20 cellular contexts compared by ENCODE assay signal in the genomic region with DNA sequence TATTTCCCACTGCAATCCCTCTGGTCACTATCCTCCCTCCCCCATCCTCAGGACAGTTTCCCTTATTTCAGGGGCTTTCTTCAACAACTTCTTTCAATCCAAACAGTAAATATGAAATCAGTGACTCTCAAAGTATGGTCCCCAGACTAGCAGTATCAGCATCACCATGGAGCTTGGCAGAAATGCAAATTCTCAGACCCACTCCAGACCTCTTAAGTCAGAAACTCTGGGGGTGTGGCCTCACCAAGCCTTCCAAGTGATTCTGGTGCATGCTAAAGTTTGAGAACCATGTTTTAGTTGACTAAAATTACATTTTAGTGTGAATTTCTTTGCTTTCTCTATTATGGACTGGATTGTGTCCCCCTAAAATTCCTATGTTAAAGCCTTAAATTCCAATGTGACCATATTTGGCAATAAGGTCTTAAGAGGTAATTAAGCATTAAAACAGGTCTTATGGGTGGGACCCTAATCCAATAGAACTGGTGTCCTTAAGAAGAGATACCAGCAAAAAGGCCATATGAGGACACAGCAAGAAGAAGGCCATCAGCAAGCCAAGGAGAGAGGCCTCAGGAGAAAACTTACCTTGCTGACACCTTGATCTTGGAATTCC.
"Had no signal": no experiment of that assay in that cellular context is flagged by ENCODE, and none has a peak within 500 bp of the region (broad histone marks: within the 10 kb centered on the region; RNA-seq: fewer than 3 reads in every experiment).

No MANE protein-coding gene starts in this region.

- H3K4me3 ChIP-seq: ascending aorta, hepatocyte, left ventricle myocardium inferior had no signal

- H3K27me3 ChIP-seq: ascending aorta, brain microvascular endothelial cell, hepatocyte had no signal

- H2AFZ ChIP-seq: hepatocyte had no signal

- H3K27ac ChIP-seq: ascending aorta, brain microvascular endothelial cell, hepatocyte, left ventricle myocardium inferior had no signal

- H3K4me1 ChIP-seq: ascending aorta had no signal

- H3K36me3 ChIP-seq: ascending aorta, brain microvascular endothelial cell, left ventricle myocardium inferior had no signal

- H3K4me2 ChIP-seq: hepatocyte had no signal

- H3K27ac Mint-ChIP-seq: activated CD4-positive, alpha-beta T cell treated with anti-CD3 and anti-CD28 coated beads, Interleukin-2, amount 10 ng/mL, durations not matched to agents 7 days and 5 days; activated CD8-positive, alpha-beta memory T cell treated with anti-CD3 and anti-CD28 coated beads, Interleukin-2, amount 10 ng/mL, durations not matched to agents 7 days and 5 days; activated CD8-positive, alpha-beta T cell treated with anti-CD3 and anti-CD28 coated beads for 36 hours; activated naive CD4-positive, alpha-beta T cell treated with anti-CD3 and anti-CD28 coated beads, Interleukin-2, amount 50 U/mL, for 72 hours had no signal

- ATAC-seq: activated CD8-positive, alpha-beta memory T cell treated with anti-CD3 and anti-CD28 coated beads, Interleukin-2, amount 10 ng/mL, durations not matched to agents 7 days and 5 days; activated CD8-positive, alpha-beta T cell treated with anti-CD3 and anti-CD28 coated beads for 36 hours; activated naive CD4-positive, alpha-beta T cell treated with anti-CD3 and anti-CD28 coated beads, Interleukin-2, amount 50 U/mL, for 72 hours; stimulated activated naive CD8-positive, alpha-beta T cell treated with anti-CD3 and anti-CD28 coated beads, Interleukin-15, Interleukin-2, amounts not matched to agents 100 U/mL and 50 U/mL, for 24 hours had no signal

- H3K27me3 Mint-ChIP-seq: activated CD4-positive, alpha-beta T cell treated with anti-CD3 and anti-CD28 coated beads, Interleukin-2, amount 10 ng/mL, durations not matched to agents 7 days and 5 days; activated CD8-positive, alpha-beta memory T cell treated with anti-CD3 and anti-CD28 coated beads, Interleukin-2, amount 10 ng/mL, durations not matched to agents 7 days and 5 days; activated CD8-positive, alpha-beta T cell treated with anti-CD3 and anti-CD28 coated beads for 36 hours had no signal

- H3K4me1 Mint-ChIP-seq: activated CD4-positive, alpha-beta T cell treated with anti-CD3 and anti-CD28 coated beads, Interleukin-2, amount 10 ng/mL, durations not matched to agents 7 days and 5 days; neural crest cell had no signal

- H3K4me3 Mint-ChIP-seq: activated CD4-positive, alpha-beta T cell treated with anti-CD3 and anti-CD28 coated beads, Interleukin-2, amount 10 ng/mL, durations not matched to agents 7 days and 5 days; activated CD8-positive, alpha-beta memory T cell treated with anti-CD3 and anti-CD28 coated beads, Interleukin-2, amount 10 ng/mL, durations not matched to agents 7 days and 5 days; activated CD8-positive, alpha-beta T cell treated with anti-CD3 and anti-CD28 coated beads for 36 hours; neural crest cell had no signal

- DNase-seq: activated CD4-positive, alpha-beta T cell treated with anti-CD3 and anti-CD28 coated beads, Interleukin-2, amount 10 ng/mL, durations not matched to agents 7 days and 5 days; activated CD4-positive, CD25-positive, alpha-beta regulatory T cell treated with anti-CD3 and anti-CD28 coated beads, Interleukin-2, amount 50 U/mL, for 72 hours; activated CD8-positive, alpha-beta memory T cell treated with anti-CD3 and anti-CD28 coated beads, Interleukin-2, amount 10 ng/mL, durations not matched to agents 7 days and 5 days; activated CD8-positive, alpha-beta T cell treated with anti-CD3 and anti-CD28 coated beads for 36 hours; activated gamma-delta T cell; activated T-cell treated with anti-CD3 and anti-CD28 coated beads for 4 hours; brain microvascular endothelial cell; caudate nucleus; dermis blood vessel endothelial cell; effector CD8-positive, alpha-beta T cell; foreskin fibroblast; kidney glomerular epithelial cell; left ventricle myocardium inferior; mammary epithelial cell; stimulated activated CD4-positive, alpha-beta T cell treated with anti-CD3 and anti-CD28 coated beads, Interleukin-4, amount 100 ng/mL, for 24 hours; stimulated activated naive CD8-positive, alpha-beta T cell treated with anti-CD3 and anti-CD28 coated beads, Interleukin-15, Interleukin-2, amounts not matched to agents 100 U/mL and 50 U/mL, for 24 hours had no signal
